Comparison of ENCODE assay signal across 16 cellular contexts in genomic region chr9:77290373-77290772, GRCh38.
"Had no signal": no experiment of that assay in that cellular context is flagged by ENCODE, and none has a peak within 500 bp of the region (broad histone marks: within the 10 kb centered on the region; RNA-seq: fewer than 3 reads in every experiment).

No MANE protein-coding gene starts in this region.

- H3K27ac ChIP-seq: sigmoid colon, upper lobe of left lung had no signal

- H3K36me3 ChIP-seq: upper lobe of left lung had no signal

- ATAC-seq: activated naive CD8-positive, alpha-beta T cell treated with anti-CD3 and anti-CD28 coated beads, Interleukin-2, amount 50 U/mL, for 24 hours; activated T-cell treated with anti-CD3 and anti-CD28 coated beads, Interleukin-2, amount 50 U/mL, for 72 hours; effector memory CD8-positive, alpha-beta T cell; left colon; natural killer cell; T-cell had no signal

- DNase-seq: activated CD4-positive, alpha-beta memory T cell treated with anti-CD3 and anti-CD28 coated beads, Interleukin-2, amount 10 ng/mL, durations not matched to agents 7 days and 5 days; activated naive CD8-positive, alpha-beta T cell treated with anti-CD3 and anti-CD28 coated beads, Interleukin-2, amount 50 U/mL, for 24 hours; activated T-cell treated with anti-CD3 and anti-CD28 coated beads, Interleukin-2, amount 50 U/mL, for 72 hours; caudate nucleus; effector memory CD8-positive, alpha-beta T cell; erythroblast; immature natural killer cell; left colon; mammary epithelial cell; natural killer cell; sigmoid colon; stimulated activated CD4-positive, alpha-beta T cell treated with anti-CD3 and anti-CD28 coated beads, Interleukin-12 subunit alpha, Interleukin-12 subunit beta, amount 100 ng/mL, for 4 hours; stimulated activated naive CD4-positive, alpha-beta T cell treated with Interleukin-2 at 50 U/mL for 16 hours; T-cell; T1000; upper lobe of left lung had no signal

- H3K27me3 ChIP-seq: sigmoid colon, upper lobe of left lung had no signal

- H3K4me3 ChIP-seq: sigmoid colon, upper lobe of left lung had no signal

- H3K4me1 ChIP-seq: upper lobe of left lung had no signal
